ENCODE assay signal across 9 cellular contexts in the genomic region with DNA sequence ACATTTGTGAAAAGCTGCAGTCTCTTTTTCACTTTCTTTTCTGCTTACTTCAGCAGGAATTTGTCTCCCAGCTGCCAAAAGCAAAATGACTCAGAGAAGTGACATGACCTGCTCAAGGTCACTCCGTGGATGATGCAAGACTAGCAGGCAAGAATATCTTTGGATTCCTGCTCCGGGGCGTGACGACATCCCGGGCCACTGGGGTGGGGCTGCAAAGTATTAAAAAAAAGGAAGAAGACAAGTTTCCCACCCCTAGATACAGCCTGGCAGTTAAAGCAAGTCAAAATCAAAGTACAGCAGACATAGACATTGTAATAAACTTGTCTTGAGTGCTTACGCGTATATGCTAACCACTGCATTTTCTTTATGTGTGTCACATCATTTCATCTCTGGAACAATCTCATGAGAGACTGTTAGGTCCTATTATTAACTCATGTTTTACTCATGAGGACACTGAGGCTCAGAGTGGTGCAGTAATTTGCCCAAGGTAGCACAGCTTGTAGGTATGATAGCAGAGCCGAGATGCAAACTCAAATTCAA.
DNase-seq lines count a peak whose midpoint lies in the region; ATAC-seq and TF ChIP-seq lines count a peak whose summit lies in the region.
"Had no signal": no experiment of that assay in that cellular context is flagged by ENCODE, and none has a peak within 500 bp of the region (broad histone marks: within the 10 kb centered on the region; RNA-seq: fewer than 3 reads in every experiment).

No MANE protein-coding gene starts in this region.

- H3K9me3 ChIP-seq in PC-3 (ENCODE audit: low read length) (no peaks in the 10 kb centered on the region), muscle layer of colon (ENCODE audit: low read length) (no peaks in the 10 kb centered on the region)

- DNase-seq in GM23338 (ENCODE audit: low spot score) (no peak), PC-3 (peak; percentile 72), dermis microvascular lymphatic vessel endothelial cell (ENCODE audit: low read depth in 2 of 2) (peak; percentile 35 to 77), cerebellum (ENCODE audit: low spot score) (no peak), NCI-H2171 (lab: John Stamatoyannopoulos, UW) (no peak)
- DNase-seq in stimulated activated CD4-positive, alpha-beta T cell treated with anti-CD3 and anti-CD28 coated beads, Interleukin-4, amount 100 ng/mL, for 4 hours = no peak

- H3K36me3 Mint-ChIP-seq in GM23338 (ENCODE audit: low read depth) = no peaks in the 10 kb centered on the region

- intact Hi-C loops in PC-3 (cut with micrococcal nuclease) = no loop called here

- H2AFZ ChIP-seq in GM23338 = no peak overlapping the region
- H2AFZ ChIP-seq in PC-3 (ENCODE audit: low read length) = no peak overlapping the region

- H3K4me1 ChIP-seq in GM23338 (ENCODE audit: insufficient read depth) (peaks cover 3% of the 10 kb centered on the region; the same call in 1 of the 2 replicates), PC-3 (ENCODE audit: insufficient read depth, low read length) (0 out of 2 replicates have a peak, but pooled peaks cover 9% of the 10 kb centered on the region), muscle layer of colon (ENCODE audit: insufficient read depth, low read length) (peaks cover 28% of the 10 kb centered on the region)

- H3K9me2 ChIP-seq in GM23338 (ENCODE audit: insufficient read depth) = peaks cover 2% of the 10 kb centered on the region; the same call in 1 of the 2 replicates
- no peaks in the 10 kb centered on the region for H3K9me2 ChIP-seq in PC-3 (replicated peaks; ENCODE audit: low read length)

- H4K20me1 ChIP-seq in GM23338 (replicated peaks; ENCODE audit: insufficient read depth) (no peaks in the 10 kb centered on the region), PC-3 (ENCODE audit: low read length) (no peaks in the 10 kb centered on the region)

- ATAC-seq in GM23338 = no peak
- ATAC-seq in PC-3 = peak; percentile 31
- ATAC-seq in GM19455 (IDR thresholded peaks at IDR 0.05; ENCODE audit: unreplicated experiment) = no peak

- peaks cover 31% of the 10 kb centered on the region for H3K4me1 Mint-ChIP-seq in GM23338

- peaks cover 6% of the 10 kb centered on the region for H3K27me3 Mint-ChIP-seq in GM23338 (ENCODE audit: insufficient read depth, low read depth, poor library complexity)

- BruUV-seq in PC-3 (replicated peaks; lab: Mats Ljungman, UMichigan) = no TSS peak

- H3K79me2 ChIP-seq in GM23338 (replicated peaks; ENCODE audit: insufficient read depth) (no peaks in the 10 kb centered on the region), PC-3 (ENCODE audit: low read length) (no peaks in the 10 kb centered on the region)

- peak overlapping the region; percentile 64 for H3K27ac Mint-ChIP-seq in GM23338

- H3K9ac ChIP-seq in PC-3 (ENCODE audit: low read length) (no peak overlapping the region), muscle layer of colon (ENCODE audit: low read length) (no peak overlapping the region)

- POLR2A ChIA-PET in PC-3 (lab: Charles Lee; ENCODE audit: unreplicated experiment) = no interaction called here

- H3K27ac ChIP-seq in GM23338 (ENCODE audit: low read depth) = no peak overlapping the region
- no peak overlapping the region for H3K27ac ChIP-seq in PC-3 (ENCODE audit: low read length)
- H3K27ac ChIP-seq in muscle layer of colon (ENCODE audit: low read depth, low read length) = peak overlapping the region; percentile 16

- H3K27me3 ChIP-seq in GM23338 (ENCODE audit: insufficient read depth) (no peaks in the 10 kb centered on the region), PC-3 (ENCODE audit: low read length) (peaks cover 6% of the 10 kb centered on the region; the same call in 1 of the 2 replicates), muscle layer of colon (ENCODE audit: control insufficient read depth in 1 of 2, insufficient read depth in 2 of 2, low read length in 2 of 2) (no peaks in the 10 kb centered on the region)

- no peak overlapping the region for H3K4me3 ChIP-seq in GM23338
- no peak overlapping the region for H3K4me3 ChIP-seq in PC-3 (ENCODE audit: low read length)
- H3K4me3 ChIP-seq in muscle layer of colon (ENCODE audit: low read depth in 1 of 2, low read length in 2 of 2) = no peak overlapping the region
- H3K4me3 ChIP-seq: skin epidermis had no signal

- H3K9me3 Mint-ChIP-seq in GM23338 = no peaks in the 10 kb centered on the region

- H3K36me3 ChIP-seq in GM23338 (ENCODE audit: insufficient read depth) (no peaks in the 10 kb centered on the region), PC-3 (ENCODE audit: low read depth, low read length) (no peaks in the 10 kb centered on the region), muscle layer of colon (ENCODE audit: insufficient read depth, low read length) (no peaks in the 10 kb centered on the region)

- no peak for TF ChIP-seq CTCF in GM23338 (conservative IDR thresholded peaks at IDR 0.05; ENCODE audit: low read depth in 2 of 2)
- no peak for TF ChIP-seq CTCF in PC-3 (conservative IDR thresholded peaks at IDR 0.05; ENCODE audit: low read depth, low read length)

- no peak overlapping the region for H3K4me3 Mint-ChIP-seq in GM23338

- CTCF ChIA-PET in PC-3 (lab: Charles Lee) = no interaction called here

- H3F3A ChIP-seq in GM23338 (replicated peaks; ENCODE audit: low read depth) (no peaks in the 10 kb centered on the region), PC-3 (ENCODE audit: low read length, unreplicated experiment) (no peaks in the 10 kb centered on the region)

- H3K4me2 ChIP-seq in GM23338 = no peak overlapping the region
- no peak overlapping the region; the same call in 1 of the 2 replicates for H3K4me2 ChIP-seq in PC-3 (ENCODE audit: low read length)

TF ChIP-seq in GM23338, 12 proteins besides CTCF, POLR2A, EP300 and RAD21 (continues in another document):
- TF ChIP-seq STAT1 (IDR thresholded peaks at IDR 0.05; ENCODE audit: unreplicated experiment) (no peak), JUNB (IDR thresholded peaks at IDR 0.05; ENCODE audit: unreplicated experiment) (no peak), ZNF114 (CRISPR knock-in tag; IDR thresholded peaks at IDR 0.05) (no peak), NANOG (IDR thresholded peaks at IDR 0.05; ENCODE audit: borderline replicate concordance) (no peak), EZH2 (IDR thresholded peaks at IDR 0.05; ENCODE audit: low read depth, unreplicated experiment) (no peak), ZNF331 (CRISPR knock-in tag; IDR thresholded peaks at IDR 0.05; ENCODE audit: low read depth) (no peak), CREB1 (CRISPR knock-in tag; IDR thresholded peaks at IDR 0.05; ENCODE audit: low read depth) (no peak)
- TF ChIP-seq, protein P1, sequence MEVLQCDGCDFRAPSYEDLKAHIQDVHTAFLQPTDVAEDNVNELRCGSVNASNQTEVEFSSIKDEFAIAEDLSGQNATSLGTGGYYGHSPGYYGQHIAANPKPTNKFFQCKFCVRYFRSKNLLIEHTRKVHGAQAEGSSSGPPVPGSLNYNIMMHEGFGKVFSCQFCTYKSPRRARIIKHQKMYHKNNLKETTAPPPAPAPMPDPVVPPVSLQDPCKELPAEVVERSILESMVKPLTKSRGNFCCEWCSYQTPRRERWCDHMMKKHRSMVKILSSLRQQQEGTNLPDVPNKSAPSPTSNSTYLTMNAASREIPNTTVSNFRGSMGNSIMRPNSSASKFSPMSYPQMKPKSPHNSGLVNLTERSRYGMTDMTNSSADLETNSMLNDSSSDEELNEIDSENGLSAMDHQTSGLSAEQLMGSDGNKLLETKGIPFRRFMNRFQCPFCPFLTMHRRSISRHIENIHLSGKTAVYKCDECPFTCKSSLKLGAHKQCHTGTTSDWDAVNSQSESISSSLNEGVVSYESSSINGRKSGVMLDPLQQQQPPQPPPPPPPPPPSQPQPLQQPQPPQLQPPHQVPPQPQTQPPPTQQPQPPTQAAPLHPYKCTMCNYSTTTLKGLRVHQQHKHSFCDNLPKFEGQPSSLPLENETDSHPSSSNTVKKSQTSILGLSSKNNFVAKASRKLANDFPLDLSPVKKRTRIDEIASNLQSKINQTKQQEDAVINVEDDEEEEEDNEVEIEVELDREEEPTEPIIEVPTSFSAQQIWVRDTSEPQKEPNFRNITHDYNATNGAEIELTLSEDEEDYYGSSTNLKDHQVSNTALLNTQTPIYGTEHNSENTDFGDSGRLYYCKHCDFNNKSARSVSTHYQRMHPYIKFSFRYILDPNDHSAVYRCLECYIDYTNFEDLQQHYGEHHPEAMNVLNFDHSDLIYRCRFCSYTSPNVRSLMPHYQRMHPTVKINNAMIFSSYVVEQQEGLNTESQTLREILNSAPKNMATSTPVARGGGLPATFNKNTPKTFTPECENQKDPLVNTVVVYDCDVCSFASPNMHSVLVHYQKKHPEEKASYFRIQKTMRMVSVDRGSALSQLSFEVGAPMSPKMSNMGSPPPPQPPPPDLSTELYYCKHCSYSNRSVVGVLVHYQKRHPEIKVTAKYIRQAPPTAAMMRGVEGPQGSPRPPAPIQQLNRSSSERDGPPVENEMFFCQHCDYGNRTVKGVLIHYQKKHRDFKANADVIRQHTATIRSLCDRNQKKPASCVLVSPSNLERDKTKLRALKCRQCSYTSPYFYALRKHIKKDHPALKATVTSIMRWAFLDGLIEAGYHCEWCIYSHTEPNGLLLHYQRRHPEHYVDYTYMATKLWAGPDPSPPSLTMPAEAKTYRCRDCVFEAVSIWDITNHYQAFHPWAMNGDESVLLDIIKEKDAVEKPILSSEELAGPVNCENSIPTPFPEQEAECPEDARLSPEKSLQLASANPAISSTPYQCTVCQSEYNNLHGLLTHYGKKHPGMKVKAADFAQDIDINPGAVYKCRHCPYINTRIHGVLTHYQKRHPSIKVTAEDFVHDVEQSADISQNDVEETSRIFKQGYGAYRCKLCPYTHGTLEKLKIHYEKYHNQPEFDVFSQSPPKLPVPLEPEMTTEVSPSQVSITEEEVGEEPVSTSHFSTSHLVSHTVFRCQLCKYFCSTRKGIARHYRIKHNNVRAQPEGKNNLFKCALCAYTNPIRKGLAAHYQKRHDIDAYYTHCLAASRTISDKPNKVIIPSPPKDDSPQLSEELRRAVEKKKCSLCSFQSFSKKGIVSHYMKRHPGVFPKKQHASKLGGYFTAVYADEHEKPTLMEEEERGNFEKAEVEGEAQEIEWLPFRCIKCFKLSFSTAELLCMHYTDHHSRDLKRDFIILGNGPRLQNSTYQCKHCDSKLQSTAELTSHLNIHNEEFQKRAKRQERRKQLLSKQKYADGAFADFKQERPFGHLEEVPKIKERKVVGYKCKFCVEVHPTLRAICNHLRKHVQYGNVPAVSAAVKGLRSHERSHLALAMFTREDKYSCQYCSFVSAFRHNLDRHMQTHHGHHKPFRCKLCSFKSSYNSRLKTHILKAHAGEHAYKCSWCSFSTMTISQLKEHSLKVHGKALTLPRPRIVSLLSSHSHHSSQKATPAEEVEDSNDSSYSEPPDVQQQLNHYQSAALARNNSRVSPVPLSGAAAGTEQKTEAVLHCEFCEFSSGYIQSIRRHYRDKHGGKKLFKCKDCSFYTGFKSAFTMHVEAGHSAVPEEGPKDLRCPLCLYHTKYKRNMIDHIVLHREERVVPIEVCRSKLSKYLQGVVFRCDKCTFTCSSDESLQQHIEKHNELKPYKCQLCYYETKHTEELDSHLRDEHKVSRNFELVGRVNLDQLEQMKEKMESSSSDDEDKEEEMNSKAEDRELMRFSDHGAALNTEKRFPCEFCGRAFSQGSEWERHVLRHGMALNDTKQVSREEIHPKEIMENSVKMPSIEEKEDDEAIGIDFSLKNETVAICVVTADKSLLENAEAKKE (CRISPR knock-in tag; IDR thresholded peaks at IDR 0.05) = no peak

Comparison
In these comparisons a context has a peak if more than half of its experiments do, and no peak if none do; other contexts are left out.
1. DNase-seq: peak in PC-3 (single experiment) and dermis microvascular lymphatic vessel endothelial cell (2 of 2); none in GM23338 (single experiment), cerebellum (single experiment), stimulated activated CD4-positive, alpha-beta T cell treated with anti-CD3 and anti-CD28 coated beads, Interleukin-4, amount 100 ng/mL, for 4 hours (0 of 2) and NCI-H2171 (single experiment).